ENCODE assay signal across 9 cellular contexts in the genomic region with DNA sequence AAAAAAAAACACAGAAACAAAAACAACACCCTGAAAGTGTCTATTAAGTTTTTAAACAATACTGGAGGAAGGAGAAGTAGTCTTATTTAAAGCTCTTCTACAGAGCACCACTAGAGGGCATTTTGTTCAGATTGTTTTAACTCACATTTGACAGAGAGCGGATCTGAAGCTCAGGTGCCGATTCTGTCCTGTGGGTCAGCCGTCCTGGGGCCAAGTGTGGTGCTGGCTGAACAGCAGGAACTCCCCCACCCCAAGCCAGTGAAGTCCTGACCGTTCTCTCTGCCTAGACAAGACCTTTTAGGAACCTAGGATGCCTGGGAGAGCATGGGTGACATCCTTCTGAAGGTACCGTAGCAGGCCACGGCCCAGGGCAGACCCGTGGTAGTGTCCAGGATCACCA. TPM values are rescaled to one million over a fixed set of nuclear protein-coding genes. Genes with fewer than 3 reads are reported as not detected.
DNase-seq lines count a peak whose midpoint lies in the region; ATAC-seq, FAIRE-seq and TF ChIP-seq lines count a peak whose summit lies in the region.
"Had no signal": no experiment of that assay in that cellular context is flagged by ENCODE, and none has a peak within 500 bp of the region (broad histone marks: within the 10 kb centered on the region; RNA-seq: fewer than 3 reads in every experiment).

No MANE protein-coding gene starts in this region.

- H3K27ac Mint-ChIP-seq in naive thymus-derived CD8-positive, alpha-beta T cell = peak overlapping the region in 6 of 10 donors; percentile 11 to 84 (median 64)

- peak overlapping the region in 2 of 10 donors; percentile 7 to 60 for H3K4me3 Mint-ChIP-seq in naive thymus-derived CD8-positive, alpha-beta T cell
- H3K4me3 Mint-ChIP-seq: T-cell had no signal

- H3K9me2 ChIP-seq in PC-3 (replicated peaks; ENCODE audit: low read length) = no peaks in the 10 kb centered on the region

- no peaks in the 10 kb centered on the region for H3F3A ChIP-seq in PC-3 (ENCODE audit: low read length, unreplicated experiment)

- no peaks in the 10 kb centered on the region for H3K27me3 Mint-ChIP-seq in naive thymus-derived CD8-positive, alpha-beta T cell
- H3K27me3 Mint-ChIP-seq: T-cell had no signal

- H3K27ac ChIP-seq in HL-60 (replicated peaks) = 0 out of 2 replicates have a peak overlapping the region, but pooled peaks have one; percentile 33
- H3K27ac ChIP-seq in PC-3 (ENCODE audit: low read length) = no peak overlapping the region

- DNase-seq in DMS114 treated with DMSO at 0.1 percent for 48 hours (lab: John Stamatoyannopoulos, UW; ENCODE audit: unreplicated experiment) (peak; percentile 40), HL-60 (ENCODE audit: low read depth in 1 of 2, low spot score in 1 of 2) (peak in 1 of 2 experiments; percentile 35), PC-3 (peak; percentile 66), dermis microvascular lymphatic vessel endothelial cell (ENCODE audit: low read depth in 2 of 2) (peak; percentile 48 to 67), occipital lobe (lab: John Stamatoyannopoulos, UW) (no peak), frontal cortex (ENCODE audit: low spot score in 2 of 2) (no peak)
- peak in 4 of 10 donors; percentile 41 to 58 (median 52) for DNase-seq in naive thymus-derived CD8-positive, alpha-beta T cell
- DNase-seq in NK-92 treated with Interleukin-12 subunit alpha and Interleukin-12 subunit beta, amount 100 ng/mL, for 24 hours (lab: John Stamatoyannopoulos, UW) = no peak

- H3K4me3 ChIP-seq in HL-60 (replicated peaks; ENCODE audit: insufficient read depth, low read length) = no peak overlapping the region
- no peak overlapping the region for H3K4me3 ChIP-seq in PC-3 (ENCODE audit: low read length)

- H3K27me3 ChIP-seq in HL-60 (ENCODE audit: insufficient read depth, poor library complexity, severe bottlenecking) (no peaks in the 10 kb centered on the region), PC-3 (ENCODE audit: low read length) (no peaks in the 10 kb centered on the region)

- no peak for FAIRE-seq in frontal cortex (lab: Jason Lieb, UNC)

- peaks cover 32 to 66% (median 36%) of the 10 kb centered on the region in 3 donors for H3K36me3 Mint-ChIP-seq in naive thymus-derived CD8-positive, alpha-beta T cell

- H3K4me1 Mint-ChIP-seq in naive thymus-derived CD8-positive, alpha-beta T cell = peaks cover 24 to 64% (median 54%) of the 10 kb centered on the region in 4 donors

- H3K4me2 ChIP-seq in PC-3 (ENCODE audit: low read length) = no peak overlapping the region

- intact Hi-C loops in PC-3 (cut with micrococcal nuclease) = loop anchor here (10.0 kb wide), 1 partner anchor 168 kb away; a partner anchor contains a TSS

- H4K20me1 ChIP-seq in PC-3 (ENCODE audit: low read length) = no peaks in the 10 kb centered on the region

- H3K9me3 Mint-ChIP-seq in naive thymus-derived CD8-positive, alpha-beta T cell = peaks cover 0 to 15% (median 6%) of the 10 kb centered on the region in 9 donors

- peaks cover 54% of the 10 kb centered on the region for H3K36me3 ChIP-seq in PC-3 (ENCODE audit: low read depth, low read length)

- peaks cover 16% of the 10 kb centered on the region for H3K4me1 ChIP-seq in PC-3 (ENCODE audit: insufficient read depth, low read length)

- TF ChIP-seq CTCF in HL-60 (IDR thresholded peaks at IDR 0.05; ENCODE audit: insufficient read depth, low read length) (peak; percentile 57), PC-3 (conservative IDR thresholded peaks at IDR 0.05; ENCODE audit: low read depth, low read length) (peak; percentile 72)

- ATAC-seq in PC-3 = peak; percentile 16; the same call in 1 of the 2 replicates
- no peak for ATAC-seq in naive thymus-derived CD8-positive, alpha-beta T cell

- H3K9me3 ChIP-seq in PC-3 (ENCODE audit: low read length) = peaks cover 8% of the 10 kb centered on the region

- H3K9ac ChIP-seq in PC-3 (ENCODE audit: low read length) = no peak overlapping the region

- POLR2A ChIA-PET in PC-3 (lab: Charles Lee; ENCODE audit: unreplicated experiment) = no interaction called here
- POLR2A ChIA-PET in naive thymus-derived CD8-positive, alpha-beta T cell (lab: Charles Lee) = interaction anchor here (0.6 to 2.2 kb wide), 6 partner anchors 14 to 130 kb away, joined by 3 to 6 read pairs (median 4); no protein-coding TSS in a partner anchor

- CTCF ChIA-PET in PC-3 (lab: Charles Lee) = interaction anchor here (0.7 to 1.2 kb wide), 6 partner anchors 23 to 130 kb away, joined by 3 to 9 read pairs (median 4); no protein-coding TSS in a partner anchor

- BruUV-seq in PC-3 (replicated peaks; lab: Mats Ljungman, UMichigan) = no TSS peak

- peaks cover 51% of the 10 kb centered on the region for H3K79me2 ChIP-seq in PC-3 (ENCODE audit: low read length)

- H2AFZ ChIP-seq in PC-3 (ENCODE audit: low read length) = no peak overlapping the region

RNA-seq across cellular contexts. Expression of a gene that starts 3.9 kb away (rescaled TPM):
- total RNA-seq in PC-3 (2014; rRNA removed) (31.3 and 42.1 TPM in 2 replicates), dermis microvascular lymphatic vessel endothelial cell (28.6 and 42.9 TPM in 2 replicates), occipital lobe (21.5 TPM), frontal cortex (22.4 TPM)
- total RNA-seq in naive thymus-derived CD8-positive, alpha-beta T cell = 10 to 100 TPM; 93.3 to 99.5 TPM
- polyA plus RNA-seq in naive thymus-derived CD8-positive, alpha-beta T cell = 10 to 100 TPM; 29.7 to 57.1 (median 42.5) TPM

Comparison
In these comparisons a context has a peak if more than half of its experiments do, and no peak if none do; other contexts are left out.
1. DNase-seq: peak in DMS114 treated with DMSO at 0.1 percent for 48 hours (single experiment), PC-3 (single experiment) and dermis microvascular lymphatic vessel endothelial cell (2 of 2); none in occipital lobe (single experiment), NK-92 treated with Interleukin-12 subunit alpha and Interleukin-12 subunit beta, amount 100 ng/mL, for 24 hours (single experiment) and frontal cortex (0 of 2).